ENCODE assay signal across 8 cellular contexts in the genomic region with DNA sequence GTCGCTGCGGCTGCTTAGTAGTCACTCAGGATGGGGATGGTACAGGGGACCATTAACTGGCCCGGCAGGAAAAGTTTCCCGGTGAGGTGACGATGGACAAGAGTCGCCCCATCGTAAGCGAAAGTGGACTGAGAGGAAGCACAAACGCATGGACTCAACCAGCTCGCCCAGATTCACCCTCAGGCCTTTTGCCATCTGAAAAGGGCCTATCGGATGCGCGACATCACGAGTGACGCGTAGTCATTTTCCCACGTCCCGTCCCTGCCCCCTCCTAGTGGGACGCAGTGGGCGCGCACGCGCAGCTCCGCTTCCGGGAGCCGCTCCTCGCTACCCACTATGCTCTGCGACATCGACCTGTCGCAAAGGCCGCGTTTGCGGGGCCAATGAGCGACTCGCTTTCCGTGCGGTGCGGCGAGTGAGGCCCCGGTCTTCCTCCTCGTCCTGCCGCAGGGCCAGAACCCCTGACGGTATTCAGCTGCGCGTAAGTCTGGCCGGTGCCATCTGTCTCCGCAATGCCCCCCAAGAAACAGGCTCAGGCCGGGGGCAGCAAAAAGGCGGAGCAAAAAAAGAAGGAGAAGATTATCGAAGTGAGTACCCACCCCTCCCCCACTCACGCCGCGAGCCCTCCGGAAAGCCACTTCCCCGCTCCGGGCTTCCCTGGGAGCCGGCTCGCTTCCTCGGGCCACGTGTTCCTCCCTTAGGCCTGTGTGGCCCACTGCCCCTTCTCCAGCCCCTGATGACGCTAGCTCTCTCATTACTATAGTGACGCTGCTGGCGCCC. TPM values are rescaled to one million over a fixed set of nuclear protein-coding genes. Genes with fewer than 3 reads are reported as not detected.
A peak's percentile ranks its signal among the peaks of the same experiment; 100 is the strongest.
DNase-seq lines count a peak whose midpoint lies in the region; ATAC-seq and TF ChIP-seq lines count a peak whose summit lies in the region.

A gene (plus strand): TSS at position 390 of the 780 bp plus-strand sequence. CDS start 123 bp downstream, at position 513.

- no peaks in the 10 kb centered on the region for H3K36me3 ChIP-seq in left lung

- TF ChIP-seq CTCF in left lung (IDR thresholded peaks at IDR 0.05): no peak

- intact Hi-C loops in dendritic cell treated with granulocyte-macrophage colony-stimulating factor and Interleukin-4, amounts not matched to agents 40 ng/mL and 50 ng/mL, for 4 days (cut with micrococcal nuclease): loop anchor here (5.0 kb wide), 4 partner anchors 91 to 1889 kb away; a partner anchor contains a TSS
- intact Hi-C loops in left lung (cut with DNase I): no loop called here

- H3K4me3 Mint-ChIP-seq in dendritic cell treated with granulocyte-macrophage colony-stimulating factor and Interleukin-4, amounts not matched to agents 40 ng/mL and 50 ng/mL, for 4 days: peak within 1 kb of the TSS; percentile 94

- peak within 1 kb of the TSS; percentile 95 for H3K27ac Mint-ChIP-seq in dendritic cell treated with granulocyte-macrophage colony-stimulating factor and Interleukin-4, amounts not matched to agents 40 ng/mL and 50 ng/mL, for 4 days

- no peaks in the 10 kb centered on the region for H3K9me3 Mint-ChIP-seq in dendritic cell treated with granulocyte-macrophage colony-stimulating factor and Interleukin-4, amounts not matched to agents 40 ng/mL and 50 ng/mL, for 4 days

- ATAC-seq in GM19351 (IDR thresholded peaks at IDR 0.05; ENCODE audit: unreplicated experiment) (peak; percentile 72), HG03521 (IDR thresholded peaks at IDR 0.05; ENCODE audit: unreplicated experiment) (peak; percentile 86), left lung (peak; percentile 98)

- no peaks in the 10 kb centered on the region for H3K9me3 ChIP-seq in left lung

- H3K27me3 ChIP-seq in left lung: no peaks in the 10 kb centered on the region

- H3K4me1 Mint-ChIP-seq in dendritic cell treated with granulocyte-macrophage colony-stimulating factor and Interleukin-4, amounts not matched to agents 40 ng/mL and 50 ng/mL, for 4 days (ENCODE audit: low read depth): peaks cover 31% of the 10 kb centered on the region

- H3K27ac ChIP-seq in left lung: peak within 1 kb of the TSS; percentile 93 to 94

- peaks cover 9 to 51% of the 10 kb centered on the region in 2 donors for H3K4me1 ChIP-seq in left lung

- peaks cover 26% of the 10 kb centered on the region for H3K36me3 Mint-ChIP-seq in dendritic cell treated with granulocyte-macrophage colony-stimulating factor and Interleukin-4, amounts not matched to agents 40 ng/mL and 50 ng/mL, for 4 days (ENCODE audit: low read depth)

- peak within 1 kb of the TSS; percentile 64 to 91 for H3K4me3 ChIP-seq in left lung

- no peaks in the 10 kb centered on the region for H3K27me3 Mint-ChIP-seq in dendritic cell treated with granulocyte-macrophage colony-stimulating factor and Interleukin-4, amounts not matched to agents 40 ng/mL and 50 ng/mL, for 4 days

- peak; percentile 79 to 98 (median 94) for DNase-seq in C1 segment of cervical spinal cord (lab: John Stamatoyannopoulos, UW)
- DNase-seq in NCI-H774 (lab: John Stamatoyannopoulos, UW): peak; percentile 94
- peak; percentile 91 to 95 for DNase-seq in activated CD4-positive, alpha-beta T cell treated with anti-CD3 and anti-CD28 coated beads, Interleukin-2, amount 50 U/mL, for 4 hours
- DNase-seq in left lung: peak; percentile 98 to 99
- DNase-seq in stimulated activated CD4-positive, alpha-beta T cell treated with anti-CD3 and anti-CD28 coated beads, Interleukin-2, amount 100 ng/mL, for 48 hours: peak; percentile 88 to 91

RNA-seq across cellular contexts. Expression of the gene that starts here (rescaled TPM):
- total RNA-seq in left lung: 10 to 100 TPM; 43.4 to 51.4 TPM

Comparison
In these comparisons a context has a peak if more than half of its experiments do, and no peak if none do; other contexts are left out.
1. Peak in every context shown above with its lines: DNase-seq, ATAC-seq, H3K4me3 ChIP-seq and H3K27ac ChIP-seq.